In the genomic region with DNA sequence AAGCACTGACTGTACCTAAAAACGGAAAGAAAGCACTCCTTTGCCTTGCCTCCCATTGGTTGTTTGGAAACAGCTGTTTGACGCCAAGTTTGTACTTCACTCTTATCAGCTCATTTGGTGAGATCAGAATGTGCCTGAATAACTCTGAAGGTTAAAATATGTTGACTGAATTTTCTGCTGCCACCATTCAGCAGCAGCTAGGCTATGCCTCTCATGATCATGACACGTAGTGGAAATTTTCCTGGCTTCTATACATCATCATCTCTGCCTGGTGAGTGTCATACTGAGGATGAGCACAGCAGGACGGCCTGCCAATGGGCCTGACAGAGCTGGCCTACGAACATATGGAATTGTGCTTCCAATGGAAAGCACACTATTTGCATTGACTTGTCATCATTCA, we compare ENCODE assay signal across 14 cellular contexts.
DNase-seq lines count a peak whose midpoint lies in the region; ATAC-seq, FAIRE-seq and TF ChIP-seq lines count a peak whose summit lies in the region.
"Had no signal": no experiment of that assay in that cellular context is flagged by ENCODE, and none has a peak within 500 bp of the region (broad histone marks: within the 10 kb centered on the region; RNA-seq: fewer than 3 reads in every experiment).

No MANE protein-coding gene starts in this region.

- H3K4me2 ChIP-seq in skeletal muscle satellite cell (ENCODE audit: low read length), result no peak overlapping the region

- TF ChIP-seq POLR2A in H54 (IDR thresholded peaks at IDR 0.05; ENCODE audit: low read depth, low read length), result 0 out of 2 replicates have a peak, but pooled peaks have one; percentile 21

- DNase-seq in H54 (ENCODE audit: insufficient read length, low spot score), result no peak
- peak; percentile 87 to 97 for DNase-seq in cardiac fibroblast (ENCODE audit: low read depth in 2 of 2)
- DNase-seq in left lobe of liver (ENCODE audit: low spot score), result no peak
- DNase-seq in SHP77 treated with DMSO at 0.1 percent for 48 hours (lab: John Stamatoyannopoulos, UW), result no peak
- no peak for DNase-seq in hypothalamus (lab: John Stamatoyannopoulos, UW)
- DNase-seq in NCI-H187 treated with DMSO at 0.1 percent for 48 hours (lab: John Stamatoyannopoulos, UW), result no peak
- DNase-seq: activated T-cell treated with anti-CD3 and anti-CD28 coated beads for 4 hours, BE2C, NCI-H345, nucleus accumbens had no signal

- FAIRE-seq in H54 (lab: Jason Lieb, UNC), result no peak
- FAIRE-seq: urothelium cell line had no signal

- H3K9me3 ChIP-seq in skeletal muscle satellite cell (replicated peaks; ENCODE audit: low read length), result no peaks in the 10 kb centered on the region
- H3K9me3 ChIP-seq: BE2C had no signal

- peak overlapping the region; percentile 33 for H3K9ac ChIP-seq in skeletal muscle satellite cell (ENCODE audit: low read depth, low read length)

- peaks cover 34% of the 10 kb centered on the region for H3K4me1 ChIP-seq in skeletal muscle satellite cell (ENCODE audit: control insufficient read depth, insufficient read depth, low read length)
- H3K4me1 ChIP-seq: BE2C had no signal

- H3K27me3 ChIP-seq in skeletal muscle satellite cell (ENCODE audit: control insufficient read depth, insufficient read depth, low read length), result no peaks in the 10 kb centered on the region
- H3K27me3 ChIP-seq: BE2C had no signal

- TF ChIP-seq CTCF in cardiac fibroblast (IDR thresholded peaks at IDR 0.05; ENCODE audit: low read depth, low read length), result no peak

- H3K4me3 ChIP-seq in cardiac fibroblast (replicated peaks in 1 of 2; ENCODE audit: low read depth in 2 of 2, low read length in 2 of 2) (no peak overlapping the region), skeletal muscle satellite cell (ENCODE audit: low read length) (no peak overlapping the region)

- ATAC-seq in left lobe of liver (peak; percentile 39), GM21528 (IDR thresholded peaks at IDR 0.05; ENCODE audit: low FRiP score, unreplicated experiment) (no peak)
- ATAC-seq: WTC11 had no signal

- H3K36me3 ChIP-seq in skeletal muscle satellite cell (ENCODE audit: insufficient read depth, low read length), result no peaks in the 10 kb centered on the region
- H3K36me3 ChIP-seq: BE2C had no signal

Comparison
In these comparisons a context has a peak if more than half of its experiments do, and no peak if none do; other contexts are left out.
1. DNase-seq: peak in cardiac fibroblast (2 of 2); none in H54 (single experiment), left lobe of liver (single experiment), SHP77 treated with DMSO at 0.1 percent for 48 hours (single experiment), hypothalamus (0 of 51) and NCI-H187 treated with DMSO at 0.1 percent for 48 hours (single experiment).